Comparison of ENCODE assay signal across 15 cellular contexts in genomic region chr5:96370981-96371380, GRCh38.
"Had no signal": no experiment of that assay in that cellular context is flagged by ENCODE, and none has a peak within 500 bp of the region (broad histone marks: within the 10 kb centered on the region; RNA-seq: fewer than 3 reads in every experiment).

No MANE protein-coding gene starts in this region.

- H3K4me1 ChIP-seq: ascending aorta, heart left ventricle, spleen had no signal

- H3K9me3 Mint-ChIP-seq: activated CD4-positive, alpha-beta memory T cell treated with anti-CD3 and anti-CD28 coated beads for 36 hours; activated naive CD8-positive, alpha-beta T cell treated with anti-CD3 and anti-CD28 coated beads, Interleukin-2, amount 10 ng/mL, durations not matched to agents 7 days and 5 days; activated T-cell treated with anti-CD3 and anti-CD28 coated beads, Interleukin-2, amount 50 U/mL, for 4 hours; natural killer cell; type B pancreatic cell had no signal

- DNase-seq: activated CD4-positive, alpha-beta memory T cell treated with anti-CD3 and anti-CD28 coated beads for 36 hours; activated CD4-positive, CD25-positive, alpha-beta regulatory T cell treated with anti-CD3 and anti-CD28 coated beads, Interleukin-2, amount 50 U/mL, for 72 hours; activated gamma-delta T cell treated with Interleukin-2 at 50 U/mL for 16 hours; activated naive CD8-positive, alpha-beta T cell treated with anti-CD3 and anti-CD28 coated beads, Interleukin-2, amount 10 ng/mL, durations not matched to agents 7 days and 5 days; activated T-cell treated with anti-CD3 and anti-CD28 coated beads, Interleukin-2, amount 50 U/mL, for 4 hours; foreskin melanocyte; heart left ventricle; natural killer cell; nucleus accumbens; spleen; stimulated activated naive CD4-positive, alpha-beta T cell had no signal

- H3K4me3 ChIP-seq: ascending aorta, heart left ventricle, spleen had no signal

- H3K4me3 Mint-ChIP-seq: activated CD4-positive, alpha-beta memory T cell treated with anti-CD3 and anti-CD28 coated beads for 36 hours; activated naive CD8-positive, alpha-beta T cell treated with anti-CD3 and anti-CD28 coated beads, Interleukin-2, amount 10 ng/mL, durations not matched to agents 7 days and 5 days; activated T-cell treated with anti-CD3 and anti-CD28 coated beads, Interleukin-2, amount 50 U/mL, for 4 hours; natural killer cell; type B pancreatic cell had no signal

- H3K4me1 Mint-ChIP-seq: activated naive CD8-positive, alpha-beta T cell treated with anti-CD3 and anti-CD28 coated beads, Interleukin-2, amount 10 ng/mL, durations not matched to agents 7 days and 5 days; natural killer cell had no signal

- H3K27me3 ChIP-seq: ascending aorta, heart left ventricle, spleen had no signal

- H3K27ac Mint-ChIP-seq: activated CD4-positive, alpha-beta memory T cell treated with anti-CD3 and anti-CD28 coated beads for 36 hours; activated naive CD8-positive, alpha-beta T cell treated with anti-CD3 and anti-CD28 coated beads, Interleukin-2, amount 10 ng/mL, durations not matched to agents 7 days and 5 days; natural killer cell; progenitor cell of endocrine pancreas; type B pancreatic cell had no signal

- H3K27me3 Mint-ChIP-seq: progenitor cell of endocrine pancreas had no signal

- H3K9me3 ChIP-seq: ascending aorta, heart left ventricle, spleen had no signal

- ATAC-seq: activated T-cell treated with anti-CD3 and anti-CD28 coated beads, Interleukin-2, amount 50 U/mL, for 4 hours; heart left ventricle; natural killer cell; sciatic nerve had no signal

- H3K27ac ChIP-seq: ascending aorta, heart left ventricle, spleen had no signal

- H3K36me3 ChIP-seq: ascending aorta, heart left ventricle, spleen had no signal

- H3K36me3 Mint-ChIP-seq: activated CD4-positive, alpha-beta memory T cell treated with anti-CD3 and anti-CD28 coated beads for 36 hours; activated naive CD8-positive, alpha-beta T cell treated with anti-CD3 and anti-CD28 coated beads, Interleukin-2, amount 10 ng/mL, durations not matched to agents 7 days and 5 days; natural killer cell; type B pancreatic cell had no signal
